ENCODE assay signal across 1 cellular context in the genomic region with DNA sequence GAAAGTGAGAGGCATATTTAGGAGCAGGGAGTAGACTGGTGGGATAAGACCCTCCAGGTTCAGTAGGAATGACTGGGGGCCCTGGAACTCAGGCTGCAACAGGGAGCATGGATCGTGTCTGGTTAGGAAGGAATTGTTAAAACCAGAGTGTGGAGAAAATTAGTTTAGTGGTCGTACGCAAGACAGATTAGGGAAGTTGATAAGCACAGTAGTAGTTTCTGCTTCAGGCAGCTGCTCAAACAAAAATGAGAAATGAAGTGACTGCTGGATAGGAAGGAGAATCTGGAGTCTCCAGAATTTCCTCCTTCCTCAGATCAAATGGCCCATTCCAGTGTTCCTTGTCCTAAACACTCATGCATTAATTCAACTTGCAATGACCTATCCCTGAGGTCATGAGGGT.
TF ChIP-seq lines count a peak whose summit lies in the region.

No MANE protein-coding gene starts in this region.

TF ChIP-seq in K562, 482 proteins besides CTCF, POLR2A, EP300 and RAD21 (continued from another document and continues in another):
- TF ChIP-seq, protein P1, sequence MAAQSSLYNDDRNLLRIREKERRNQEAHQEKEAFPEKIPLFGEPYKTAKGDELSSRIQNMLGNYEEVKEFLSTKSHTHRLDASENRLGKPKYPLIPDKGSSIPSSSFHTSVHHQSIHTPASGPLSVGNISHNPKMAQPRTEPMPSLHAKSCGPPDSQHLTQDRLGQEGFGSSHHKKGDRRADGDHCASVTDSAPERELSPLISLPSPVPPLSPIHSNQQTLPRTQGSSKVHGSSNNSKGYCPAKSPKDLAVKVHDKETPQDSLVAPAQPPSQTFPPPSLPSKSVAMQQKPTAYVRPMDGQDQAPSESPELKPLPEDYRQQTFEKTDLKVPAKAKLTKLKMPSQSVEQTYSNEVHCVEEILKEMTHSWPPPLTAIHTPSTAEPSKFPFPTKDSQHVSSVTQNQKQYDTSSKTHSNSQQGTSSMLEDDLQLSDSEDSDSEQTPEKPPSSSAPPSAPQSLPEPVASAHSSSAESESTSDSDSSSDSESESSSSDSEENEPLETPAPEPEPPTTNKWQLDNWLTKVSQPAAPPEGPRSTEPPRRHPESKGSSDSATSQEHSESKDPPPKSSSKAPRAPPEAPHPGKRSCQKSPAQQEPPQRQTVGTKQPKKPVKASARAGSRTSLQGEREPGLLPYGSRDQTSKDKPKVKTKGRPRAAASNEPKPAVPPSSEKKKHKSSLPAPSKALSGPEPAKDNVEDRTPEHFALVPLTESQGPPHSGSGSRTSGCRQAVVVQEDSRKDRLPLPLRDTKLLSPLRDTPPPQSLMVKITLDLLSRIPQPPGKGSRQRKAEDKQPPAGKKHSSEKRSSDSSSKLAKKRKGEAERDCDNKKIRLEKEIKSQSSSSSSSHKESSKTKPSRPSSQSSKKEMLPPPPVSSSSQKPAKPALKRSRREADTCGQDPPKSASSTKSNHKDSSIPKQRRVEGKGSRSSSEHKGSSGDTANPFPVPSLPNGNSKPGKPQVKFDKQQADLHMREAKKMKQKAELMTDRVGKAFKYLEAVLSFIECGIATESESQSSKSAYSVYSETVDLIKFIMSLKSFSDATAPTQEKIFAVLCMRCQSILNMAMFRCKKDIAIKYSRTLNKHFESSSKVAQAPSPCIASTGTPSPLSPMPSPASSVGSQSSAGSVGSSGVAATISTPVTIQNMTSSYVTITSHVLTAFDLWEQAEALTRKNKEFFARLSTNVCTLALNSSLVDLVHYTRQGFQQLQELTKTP (IDR thresholded peaks at IDR 0.05; ENCODE audit: low read depth in 1 of 2, partially characterized antibody in 2 of 2): peak in 1 of 2 experiments; percentile 56
- no peak for TF ChIP-seq FUS (optimal IDR thresholded peaks at IDR 0.05; ENCODE audit: low read depth, low read length)
- TF ChIP-seq PCBP2 (IDR thresholded peaks at IDR 0.05; ENCODE audit: low read depth, low read length, poor library complexity, severe bottlenecking): no peak
- TF ChIP-seq MGA (IDR thresholded peaks at IDR 0.05): peak; percentile 27; the same call in 1 of the 2 replicates
- peak in 1 of 2 experiments; percentile 40; a peak in 1 of 4 replicates for TF ChIP-seq HDAC1 (IDR thresholded peaks at IDR 0.05)
- TF ChIP-seq DNMT1 (IDR thresholded peaks at IDR 0.05): no peak
- peak; percentile 74 for TF ChIP-seq RBBP5 (IDR thresholded peaks at IDR 0.05; ENCODE audit: borderline replicate concordance, insufficient read depth, low read length, poor library complexity, severe bottlenecking)
- no peak for TF ChIP-seq KHSRP (IDR thresholded peaks at IDR 0.05)
- no peak for TF ChIP-seq PPARD (CRISPR knock-in tag; IDR thresholded peaks at IDR 0.05)
- TF ChIP-seq SMARCE1 (IDR thresholded peaks at IDR 0.05): peak; percentile 98
- TF ChIP-seq MAFF (IDR thresholded peaks at IDR 0.05; ENCODE audit: low read length): no peak
- TF ChIP-seq EP400 (IDR thresholded peaks at IDR 0.05): 0 out of 2 replicates have a peak, but pooled peaks have one; percentile 30
- TF ChIP-seq, protein P2, sequence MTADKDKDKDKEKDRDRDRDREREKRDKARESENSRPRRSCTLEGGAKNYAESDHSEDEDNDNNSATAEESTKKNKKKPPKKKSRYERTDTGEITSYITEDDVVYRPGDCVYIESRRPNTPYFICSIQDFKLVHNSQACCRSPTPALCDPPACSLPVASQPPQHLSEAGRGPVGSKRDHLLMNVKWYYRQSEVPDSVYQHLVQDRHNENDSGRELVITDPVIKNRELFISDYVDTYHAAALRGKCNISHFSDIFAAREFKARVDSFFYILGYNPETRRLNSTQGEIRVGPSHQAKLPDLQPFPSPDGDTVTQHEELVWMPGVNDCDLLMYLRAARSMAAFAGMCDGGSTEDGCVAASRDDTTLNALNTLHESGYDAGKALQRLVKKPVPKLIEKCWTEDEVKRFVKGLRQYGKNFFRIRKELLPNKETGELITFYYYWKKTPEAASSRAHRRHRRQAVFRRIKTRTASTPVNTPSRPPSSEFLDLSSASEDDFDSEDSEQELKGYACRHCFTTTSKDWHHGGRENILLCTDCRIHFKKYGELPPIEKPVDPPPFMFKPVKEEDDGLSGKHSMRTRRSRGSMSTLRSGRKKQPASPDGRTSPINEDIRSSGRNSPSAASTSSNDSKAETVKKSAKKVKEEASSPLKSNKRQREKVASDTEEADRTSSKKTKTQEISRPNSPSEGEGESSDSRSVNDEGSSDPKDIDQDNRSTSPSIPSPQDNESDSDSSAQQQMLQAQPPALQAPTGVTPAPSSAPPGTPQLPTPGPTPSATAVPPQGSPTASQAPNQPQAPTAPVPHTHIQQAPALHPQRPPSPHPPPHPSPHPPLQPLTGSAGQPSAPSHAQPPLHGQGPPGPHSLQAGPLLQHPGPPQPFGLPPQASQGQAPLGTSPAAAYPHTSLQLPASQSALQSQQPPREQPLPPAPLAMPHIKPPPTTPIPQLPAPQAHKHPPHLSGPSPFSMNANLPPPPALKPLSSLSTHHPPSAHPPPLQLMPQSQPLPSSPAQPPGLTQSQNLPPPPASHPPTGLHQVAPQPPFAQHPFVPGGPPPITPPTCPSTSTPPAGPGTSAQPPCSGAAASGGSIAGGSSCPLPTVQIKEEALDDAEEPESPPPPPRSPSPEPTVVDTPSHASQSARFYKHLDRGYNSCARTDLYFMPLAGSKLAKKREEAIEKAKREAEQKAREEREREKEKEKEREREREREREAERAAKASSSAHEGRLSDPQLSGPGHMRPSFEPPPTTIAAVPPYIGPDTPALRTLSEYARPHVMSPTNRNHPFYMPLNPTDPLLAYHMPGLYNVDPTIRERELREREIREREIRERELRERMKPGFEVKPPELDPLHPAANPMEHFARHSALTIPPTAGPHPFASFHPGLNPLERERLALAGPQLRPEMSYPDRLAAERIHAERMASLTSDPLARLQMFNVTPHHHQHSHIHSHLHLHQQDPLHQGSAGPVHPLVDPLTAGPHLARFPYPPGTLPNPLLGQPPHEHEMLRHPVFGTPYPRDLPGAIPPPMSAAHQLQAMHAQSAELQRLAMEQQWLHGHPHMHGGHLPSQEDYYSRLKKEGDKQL (CRISPR knock-in tag; IDR thresholded peaks at IDR 0.05; ENCODE audit: borderline replicate concordance): no peak
- no peak for TF ChIP-seq CAMTA2 (CRISPR knock-in tag; conservative IDR thresholded peaks at IDR 0.05)
- 0 out of 2 replicates have a peak, but pooled peaks have one; percentile 31 for TF ChIP-seq NR4A1 (CRISPR knock-in tag; IDR thresholded peaks at IDR 0.05)
- TF ChIP-seq NR4A1 (tag; IDR thresholded peaks at IDR 0.05): no peak
- TF ChIP-seq FIP1L1 (IDR thresholded peaks at IDR 0.05; ENCODE audit: low read depth, low read length, poor library complexity, severe bottlenecking): no peak
- TF ChIP-seq PKNOX1 (IDR thresholded peaks at IDR 0.05): peak; percentile 29; the same call in 1 of the 2 replicates
- no peak for TF ChIP-seq TSC22D4 (tag; IDR thresholded peaks at IDR 0.05)
- TF ChIP-seq NFRKB (IDR thresholded peaks at IDR 0.05; ENCODE audit: low read depth): no peak
- no peak for TF ChIP-seq ZNF239 (CRISPR knock-in tag; IDR thresholded peaks at IDR 0.05)
- TF ChIP-seq PURB (CRISPR knock-in tag; IDR thresholded peaks at IDR 0.05; ENCODE audit: low read depth): no peak
- TF ChIP-seq HMGXB4 (CRISPR knock-in tag; IDR thresholded peaks at IDR 0.05): no peak
- TF ChIP-seq CCNT2 (IDR thresholded peaks at IDR 0.05; ENCODE audit: borderline replicate concordance, extremely low read depth, insufficient read length, low read depth, low read length): no peak
- peak; percentile 35; the same call in 1 of the 2 replicates for TF ChIP-seq L3MBTL2 (IDR thresholded peaks at IDR 0.05)
- TF ChIP-seq GATAD2B (IDR thresholded peaks at IDR 0.05; ENCODE audit: borderline replicate concordance): 0 out of 2 replicates have a peak, but pooled peaks have one; percentile 42
- no peak for TF ChIP-seq SAFB2 (IDR thresholded peaks at IDR 0.05; ENCODE audit: borderline replicate concordance, low read depth, low read length, severe bottlenecking)
- TF ChIP-seq SMAD2 (IDR thresholded peaks at IDR 0.05; ENCODE audit: low read depth, low read length): no peak
- TF ChIP-seq MTA2 (IDR thresholded peaks at IDR 0.05; ENCODE audit: low read depth): peak; percentile 42; the same call in 1 of the 2 replicates
